Comparison of ENCODE assay signal across 10 cellular contexts in the genomic region with DNA sequence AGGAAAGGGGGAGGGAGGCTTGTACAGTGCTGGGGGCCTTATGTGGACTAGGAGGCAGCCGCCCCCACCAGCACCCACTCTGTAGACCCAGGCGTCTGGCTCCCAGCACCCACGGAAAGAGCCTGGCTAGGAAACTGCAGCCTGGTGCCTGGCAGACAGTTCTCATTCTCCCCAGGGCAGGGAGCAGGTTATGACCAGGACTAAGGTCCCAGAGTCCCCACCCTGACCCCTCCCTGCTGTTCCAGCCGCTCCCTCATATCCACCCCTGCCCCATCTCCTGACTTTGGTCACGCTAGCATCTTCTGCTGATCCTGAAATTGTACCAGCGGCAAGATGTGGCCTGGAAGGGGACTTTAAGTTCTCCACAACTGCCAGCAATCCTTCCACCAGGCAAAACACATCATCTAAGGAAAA. TPM values are rescaled to one million over a fixed set of nuclear protein-coding genes. Genes with fewer than 3 reads are reported as not detected.
DNase-seq lines count a peak whose midpoint lies in the region; ATAC-seq and TF ChIP-seq lines count a peak whose summit lies in the region.
"Had no signal": no experiment of that assay in that cellular context is flagged by ENCODE, and none has a peak within 500 bp of the region (broad histone marks: within the 10 kb centered on the region; RNA-seq: fewer than 3 reads in every experiment).

A gene with protein sequence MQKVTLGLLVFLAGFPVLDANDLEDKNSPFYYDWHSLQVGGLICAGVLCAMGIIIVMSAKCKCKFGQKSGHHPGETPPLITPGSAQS (plus strand): TSS at position 286 of the 414 bp plus-strand sequence. CDS start 3,554 bp downstream, outside the sequence.

- ATAC-seq in heart right ventricle (peak in 4 of 8 donors; percentile 1 to 22 (median 4)), left cardiac atrium (no peak)

- H3K4me3 ChIP-seq in heart right ventricle: peak within 1 kb of the TSS in 9 of 10 donors; percentile 12 to 45 (median 36)
- H3K4me3 ChIP-seq in endocrine pancreas (ENCODE audit: control insufficient read depth, insufficient read depth, low read length): no peak within 1 kb of the TSS
- peak within 1 kb of the TSS; percentile 21 for H3K4me3 ChIP-seq in urinary bladder (ENCODE audit: low read depth, low read length)

- intact Hi-C loops in heart right ventricle (cut with DNase I) (loop anchor here in 2 of 10 donors (2.0 kb wide), 1 partner anchor 19 kb away; a partner anchor contains a TSS), left cardiac atrium (cut with DNase I) (loop anchor here in 1 of 2 donors (2.0 kb wide), 1 partner anchor 19 kb away; a partner anchor contains a TSS)

- H3K9ac ChIP-seq in endocrine pancreas (ENCODE audit: control insufficient read depth, insufficient read depth, low read length): peak within 1 kb of the TSS; percentile 54

- H3K27ac ChIP-seq in heart right ventricle: peak within 1 kb of the TSS in 3 of 10 donors; percentile 0 to 10 (median 4)
- peak within 1 kb of the TSS; percentile 76 for H3K27ac ChIP-seq in urinary bladder (ENCODE audit: low read depth)

- TF ChIP-seq CTCF in heart right ventricle (IDR thresholded peaks at IDR 0.05): no peak
- TF ChIP-seq CTCF in nephron (IDR thresholded peaks at IDR 0.05; ENCODE audit: unreplicated experiment in 3 of 3): no peak

- H3K27me3 Mint-ChIP-seq in nephron (ENCODE audit: low read depth): peaks cover 12% of the 10 kb centered on the region

- peak within 1 kb of the TSS; percentile 16 to 85 (median 42) for H3K27ac Mint-ChIP-seq in nephron

- H3K4me1 Mint-ChIP-seq in nephron: peaks cover 13% of the 10 kb centered on the region

- 74 to 81% methylated on average over 6 of the region's 6 CpGs for WGBS in heart right ventricle, 2 donors
- 65% methylated on average over 6 of the region's 6 CpGs for WGBS in urinary bladder

- peaks cover 4 to 21% (median 12%) of the 10 kb centered on the region in 9 donors for H3K4me1 ChIP-seq in heart right ventricle
- H3K4me1 ChIP-seq in endocrine pancreas (ENCODE audit: control insufficient read depth, insufficient read depth, low read length): no peaks in the 10 kb centered on the region
- no peaks in the 10 kb centered on the region for H3K4me1 ChIP-seq in urinary bladder (ENCODE audit: insufficient read depth)

- H3K4me3 Mint-ChIP-seq in nephron: peak within 1 kb of the TSS; percentile 63 to 67 (median 65)

- H3K27me3 ChIP-seq in heart right ventricle: no peaks in the 10 kb centered on the region
- H3K27me3 ChIP-seq in endocrine pancreas (ENCODE audit: control insufficient read depth, insufficient read depth, low read length): peaks cover 2% of the 10 kb centered on the region

- no peaks in the 10 kb centered on the region for H3K36me3 Mint-ChIP-seq in nephron (ENCODE audit: low read depth)

- no peaks in the 10 kb centered on the region for H3K9me3 Mint-ChIP-seq in nephron

- no peaks in the 10 kb centered on the region for H3K9me3 ChIP-seq in heart right ventricle
- H3K9me3 ChIP-seq in endocrine pancreas (ENCODE audit: control insufficient read depth, low read length): no peaks in the 10 kb centered on the region

- DNase-seq in heart right ventricle (no peak), left cardiac atrium (no peak), NCI-H2029 (lab: John Stamatoyannopoulos, UW) (no peak), NCI-H2081 treated with DMSO at 0.1 percent for 48 hours (lab: John Stamatoyannopoulos, UW) (no peak), T-helper 1 cell (no peak)

- H3K36me3 ChIP-seq in heart right ventricle (no peaks in the 10 kb centered on the region), endocrine pancreas (ENCODE audit: control insufficient read depth, insufficient read depth, low read length) (no peaks in the 10 kb centered on the region), urinary bladder (ENCODE audit: insufficient read depth) (no peaks in the 10 kb centered on the region)

RNA-seq across cellular contexts. Expression of the gene that starts here (rescaled TPM):
- total RNA-seq in heart right ventricle (1 to 10 TPM in 3 of 10 donors, under 1 TPM in 4, not detected in 3; 0.51 to 2.1 (median 0.74) TPM), left cardiac atrium (1 to 10 TPM; 1.5 to 3.6 TPM), urinary bladder (62.3 TPM)
- polyA plus RNA-seq in heart right ventricle (1 to 10 TPM in 1 of 2 donors, under 1 TPM in 1; 0.78 to 2.7 TPM), urinary bladder (170 TPM)
- total RNA-seq: fibroblast of lung, NCI-H460 had no signal
- polyA plus RNA-seq: fibroblast of lung had no signal

Comparison
In these comparisons a context has a peak if more than half of its experiments do, and no peak if none do; other contexts are left out.
1. RNA of the gene that starts here (total RNA-seq): 62.3 TPM in urinary bladder (single experiment); 1.5 to 3.6 TPM in left cardiac atrium and 0.51 to 2.1 TPM in heart right ventricle; every median in the first group is over 10 times any median in the second.
2. RNA of the gene that starts here (polyA plus RNA-seq): 170 TPM in urinary bladder (single experiment); 0.78 to 2.7 TPM in heart right ventricle; every median in the first group is over 10 times any median in the second.